In genomic region chr1:205261091-205261732, GRCh38 we compare ENCODE assay signal across 8 cellular contexts. TPM values are rescaled to one million over a fixed set of nuclear protein-coding genes. Genes with fewer than 3 reads are reported as not detected.
DNase-seq lines count a peak whose midpoint lies in the region; ATAC-seq and TF ChIP-seq lines count a peak whose summit lies in the region.
"Not testable (repeated sequence)": the region's sequence is repeated elsewhere in the genome, so short reads cannot be mapped to it uniquely, and the experiment has no call there.

No MANE protein-coding gene starts in this region.

- not testable (repeated sequence) for H3K27ac Mint-ChIP-seq in activated naive CD4-positive, alpha-beta T cell treated with anti-CD3 and anti-CD28 coated beads, Interleukin-2, amount 50 U/mL, for 72 hours; stimulated activated effector memory CD8-positive, alpha-beta T cell treated with anti-CD3 and anti-CD28 coated beads, Interleukin-12 subunit alpha, Interleukin-12 subunit beta, amount 100 ng/mL, for 72 hours

- not testable (repeated sequence) for H3K27me3 ChIP-seq in left lung

- not testable (repeated sequence) for H3K4me3 ChIP-seq in left lung

- intact Hi-C loops in left lung (cut with DNase I) = not testable (repeated sequence)

- not testable (repeated sequence) for H3K9me3 ChIP-seq in left lung

- H3K4me3 Mint-ChIP-seq in stimulated activated effector memory CD8-positive, alpha-beta T cell treated with anti-CD3 and anti-CD28 coated beads, Interleukin-12 subunit alpha, Interleukin-12 subunit beta, amount 100 ng/mL, for 72 hours = not testable (repeated sequence)

- H3K36me3 ChIP-seq in left lung = not testable (repeated sequence)

- H3K27ac ChIP-seq in left lung = not testable (repeated sequence)

- not testable (repeated sequence) for TF ChIP-seq CTCF in left lung (IDR thresholded peaks at IDR 0.05)

- peaks cover 13 to 48% of the 10 kb centered on the region in 2 donors for H3K4me1 ChIP-seq in left lung

- H3K9me3 Mint-ChIP-seq in activated naive CD4-positive, alpha-beta T cell treated with anti-CD3 and anti-CD28 coated beads, Interleukin-2, amount 50 U/mL, for 72 hours; stimulated activated effector memory CD8-positive, alpha-beta T cell treated with anti-CD3 and anti-CD28 coated beads, Interleukin-12 subunit alpha, Interleukin-12 subunit beta, amount 100 ng/mL, for 72 hours: not testable (repeated sequence)

- not testable (repeated sequence) for H3K36me3 Mint-ChIP-seq in activated naive CD4-positive, alpha-beta T cell treated with anti-CD3 and anti-CD28 coated beads, Interleukin-2, amount 50 U/mL, for 72 hours; stimulated activated effector memory CD8-positive, alpha-beta T cell treated with anti-CD3 and anti-CD28 coated beads, Interleukin-12 subunit alpha, Interleukin-12 subunit beta, amount 100 ng/mL, for 72 hours

- DNase-seq in AML-193 (lab: John Stamatoyannopoulos, UW) (peak; percentile 49 to 59), HK-2 (ENCODE audit: unreplicated experiment) (peak; percentile 48), NCI-H82 (lab: John Stamatoyannopoulos, UW) (peak; percentile 36), SKM-1 (lab: John Stamatoyannopoulos, UW; ENCODE audit: unreplicated experiment) (peak; percentile 29), dermis blood vessel endothelial cell (peak; percentile 50)
- DNase-seq in activated naive CD4-positive, alpha-beta T cell treated with anti-CD3 and anti-CD28 coated beads, Interleukin-2, amount 50 U/mL, for 72 hours (ENCODE audit: low spot score in 2 of 2); left lung; stimulated activated effector memory CD8-positive, alpha-beta T cell treated with anti-CD3 and anti-CD28 coated beads, Interleukin-12 subunit alpha, Interleukin-12 subunit beta, amount 100 ng/mL, for 72 hours (ENCODE audit: low spot score in 2 of 2): not testable (repeated sequence)

- ATAC-seq in activated naive CD4-positive, alpha-beta T cell treated with anti-CD3 and anti-CD28 coated beads, Interleukin-2, amount 50 U/mL, for 72 hours = peak; percentile 55 to 62
- ATAC-seq in left lung = peak; percentile 35
- ATAC-seq in stimulated activated effector memory CD8-positive, alpha-beta T cell treated with anti-CD3 and anti-CD28 coated beads, Interleukin-12 subunit alpha, Interleukin-12 subunit beta, amount 100 ng/mL, for 72 hours = peak; percentile 65

- peaks cover 21% of the 10 kb centered on the region for H3K4me1 Mint-ChIP-seq in stimulated activated effector memory CD8-positive, alpha-beta T cell treated with anti-CD3 and anti-CD28 coated beads, Interleukin-12 subunit alpha, Interleukin-12 subunit beta, amount 100 ng/mL, for 72 hours

RNA-seq across cellular contexts. Expression of gene TMCC2, which starts 33.5 kb away (rescaled TPM):
- total RNA-seq in activated naive CD4-positive, alpha-beta T cell treated with anti-CD3 and anti-CD28 coated beads, Interleukin-2, amount 50 U/mL, for 72 hours = 10 to 100 TPM; 11.1 to 17.2 TPM
- total RNA-seq in dermis blood vessel endothelial cell = 1.7 and 1.9 TPM in 2 replicates
- total RNA-seq in left lung = 1 to 10 TPM; 3.4 TPM

RNA-seq across cellular contexts. Expression of gene DSTYK, which starts 49.7 kb away (rescaled TPM):
- total RNA-seq in activated naive CD4-positive, alpha-beta T cell treated with anti-CD3 and anti-CD28 coated beads, Interleukin-2, amount 50 U/mL, for 72 hours = 10 to 100 TPM; 13.0 to 15.3 TPM
- total RNA-seq in dermis blood vessel endothelial cell = 14.9 and 15.1 TPM in 2 replicates
- total RNA-seq in left lung = 10 to 100 TPM; 11.1 to 13.6 TPM
